1 cellular context compared by ENCODE assay signal in the genomic region with DNA sequence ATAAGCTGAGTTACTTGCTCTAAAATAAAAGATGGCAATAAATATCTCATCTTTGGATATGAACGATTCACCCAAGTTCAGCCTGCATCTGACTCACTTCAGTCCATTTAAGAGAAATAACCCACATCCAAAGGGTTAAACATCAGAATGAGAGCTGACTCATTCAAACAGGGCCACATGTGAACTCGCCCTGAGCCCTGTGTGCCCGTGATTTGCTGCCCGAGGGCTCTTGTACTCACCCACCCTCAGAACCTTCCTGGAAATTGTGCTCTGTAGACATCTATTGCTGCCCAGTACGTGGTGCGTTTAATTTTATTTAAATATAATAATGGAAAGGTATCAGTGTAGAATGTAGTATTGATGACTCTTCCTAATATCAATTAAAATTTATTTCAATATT.
TF ChIP-seq lines count a peak whose summit lies in the region.

No MANE protein-coding gene starts in this region.

TF ChIP-seq in GM23338, 12 proteins besides CTCF, POLR2A, EP300 and RAD21 (continued from another document):
- TF ChIP-seq JUNB (IDR thresholded peaks at IDR 0.05; ENCODE audit: unreplicated experiment) = no peak
- TF ChIP-seq EZH2phosphoT487 (IDR thresholded peaks at IDR 0.05; ENCODE audit: unreplicated experiment) = no peak
